In genomic region chr12:99619389-99620158, GRCh38 we compare ENCODE assay signal across 9 cellular contexts. TPM values are rescaled to one million over a fixed set of nuclear protein-coding genes. Genes with fewer than 3 reads are reported as not detected.
DNase-seq lines count a peak whose midpoint lies in the region; ATAC-seq and TF ChIP-seq lines count a peak whose summit lies in the region.
"Had no signal": no experiment of that assay in that cellular context is flagged by ENCODE, and none has a peak within 500 bp of the region (broad histone marks: within the 10 kb centered on the region; RNA-seq: fewer than 3 reads in every experiment).

No MANE protein-coding gene starts in this region.

- H3K4me3 Mint-ChIP-seq in stimulated activated effector memory CD8-positive, alpha-beta T cell treated with anti-CD3 and anti-CD28 coated beads, Interleukin-12 subunit alpha, Interleukin-12 subunit beta, amount 100 ng/mL, for 72 hours, result no peak overlapping the region
- H3K4me3 Mint-ChIP-seq: natural killer cell treated with Interleukin-12 subunit alpha and Interleukin-12 subunit beta and Interleukin-15 and Interleukin-18, amount 100 ng/mL, for 72 hours had no signal

- in situ Hi-C loops in Caki2 (cut with HindIII; ENCODE audit: low pct_unique_long_range_greater_than_20kb, low sequenced_read_pairs), result no loop called here

- H3K36me3 Mint-ChIP-seq in stimulated activated effector memory CD8-positive, alpha-beta T cell treated with anti-CD3 and anti-CD28 coated beads, Interleukin-12 subunit alpha, Interleukin-12 subunit beta, amount 100 ng/mL, for 72 hours, result no peaks in the 10 kb centered on the region

- H3K9me3 Mint-ChIP-seq in stimulated activated effector memory CD8-positive, alpha-beta T cell treated with anti-CD3 and anti-CD28 coated beads, Interleukin-12 subunit alpha, Interleukin-12 subunit beta, amount 100 ng/mL, for 72 hours, result peaks cover 24% of the 10 kb centered on the region

- DNase-seq in Caki2 (ENCODE audit: low read depth) (peak; percentile 37), NCI-H82 (lab: John Stamatoyannopoulos, UW) (peak; percentile 82), fibroblast of villous mesenchyme (ENCODE audit: low read depth) (peak; percentile 11), superior temporal gyrus (ENCODE audit: extremely low spot score) (no peak)
- DNase-seq in stimulated activated effector memory CD8-positive, alpha-beta T cell treated with anti-CD3 and anti-CD28 coated beads, Interleukin-12 subunit alpha, Interleukin-12 subunit beta, amount 100 ng/mL, for 72 hours (ENCODE audit: low spot score in 2 of 2), result no peak
- DNase-seq in effector CD4-positive, alpha-beta T cell, result no peak

- no peak overlapping the region for H3K27ac Mint-ChIP-seq in stimulated activated effector memory CD8-positive, alpha-beta T cell treated with anti-CD3 and anti-CD28 coated beads, Interleukin-12 subunit alpha, Interleukin-12 subunit beta, amount 100 ng/mL, for 72 hours
- H3K27ac Mint-ChIP-seq: natural killer cell treated with Interleukin-12 subunit alpha and Interleukin-12 subunit beta and Interleukin-15 and Interleukin-18, amount 100 ng/mL, for 72 hours had no signal

- TF ChIP-seq CTCF in fibroblast of villous mesenchyme (IDR thresholded peaks at IDR 0.05; ENCODE audit: insufficient read depth, low read depth, low read length), result peak; percentile 47

- H3K4me1 Mint-ChIP-seq in stimulated activated effector memory CD8-positive, alpha-beta T cell treated with anti-CD3 and anti-CD28 coated beads, Interleukin-12 subunit alpha, Interleukin-12 subunit beta, amount 100 ng/mL, for 72 hours, result no peaks in the 10 kb centered on the region

- H3K4me3 ChIP-seq in fibroblast of villous mesenchyme (ENCODE audit: low read depth, low read length), result no peak overlapping the region

- ATAC-seq in GM18858 (IDR thresholded peaks at IDR 0.05; ENCODE audit: unreplicated experiment) (peak; percentile 93), HG02970 (IDR thresholded peaks at IDR 0.05; ENCODE audit: low FRiP score, unreplicated experiment) (peak; percentile 92)
- no peak for ATAC-seq in stimulated activated effector memory CD8-positive, alpha-beta T cell treated with anti-CD3 and anti-CD28 coated beads, Interleukin-12 subunit alpha, Interleukin-12 subunit beta, amount 100 ng/mL, for 72 hours

RNA-seq across cellular contexts. Expression of gene GARIN6, which starts 28.0 kb away (rescaled TPM):
- not detected in 2 replicates for total RNA-seq in Caki2 (2014; rRNA removed; shearing (Covaris generic); ENCODE audit: low replicate concordance)
- total RNA-seq in fibroblast of villous mesenchyme, result not detected in 2 replicates
- total RNA-seq: natural killer cell treated with Interleukin-12 subunit alpha and Interleukin-12 subunit beta and Interleukin-15 and Interleukin-18, amount 100 ng/mL, for 72 hours had no signal

Comparison
In these comparisons a context has a peak if more than half of its experiments do, and no peak if none do; other contexts are left out.
1. DNase-seq: peak in Caki2 (single experiment), NCI-H82 (single experiment) and fibroblast of villous mesenchyme (single experiment); none in stimulated activated effector memory CD8-positive, alpha-beta T cell treated with anti-CD3 and anti-CD28 coated beads, Interleukin-12 subunit alpha, Interleukin-12 subunit beta, amount 100 ng/mL, for 72 hours (0 of 2), effector CD4-positive, alpha-beta T cell (single experiment) and superior temporal gyrus (single experiment).